Comparison of ENCODE assay signal across 32 cellular contexts in the genomic region with DNA sequence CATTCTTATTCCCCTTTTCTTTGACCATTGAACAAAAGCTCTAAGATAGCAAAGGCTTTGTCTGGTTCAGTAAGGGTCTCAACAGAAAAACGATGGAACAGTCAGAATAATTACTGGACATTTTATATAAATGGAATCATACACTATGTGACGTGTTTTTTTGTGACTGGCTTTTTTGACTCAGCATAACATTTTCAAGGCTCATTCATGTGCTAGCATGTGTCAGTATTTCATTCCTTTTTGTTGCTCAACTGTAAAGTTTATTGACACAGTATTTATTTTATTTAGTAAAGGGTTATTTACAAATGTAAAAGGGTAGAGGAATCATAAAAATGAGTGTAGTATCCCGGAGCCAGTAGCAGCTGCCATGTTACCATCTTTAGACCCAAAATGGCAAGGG.
"Had no signal": no experiment of that assay in that cellular context is flagged by ENCODE, and none has a peak within 500 bp of the region (broad histone marks: within the 10 kb centered on the region; RNA-seq: fewer than 3 reads in every experiment).

No MANE protein-coding gene starts in this region.

- H3K27ac ChIP-seq: adrenal gland, ascending aorta, body of pancreas, brain microvascular endothelial cell, breast epithelium, cardiac muscle cell had no signal

- DNase-seq: activated effector memory CD4-positive, alpha-beta T cell treated with anti-CD3 and anti-CD28 coated beads, Interleukin-2, amount 50 U/mL, for 16 hours; activated effector memory CD4-positive, alpha-beta T cell treated with Interleukin-2 at 50 U/mL for 16 hours; activated gamma-delta T cell; activated gamma-delta T cell treated with Interleukin-2 at 50 U/mL for 16 hours; activated naive CD4-positive, alpha-beta T cell; activated naive CD4-positive, alpha-beta T cell treated with anti-CD3 and anti-CD28 coated beads for 36 hours; activated naive CD4-positive, alpha-beta T cell treated with anti-CD3 and anti-CD28 coated beads, Interleukin-2, amount 10 ng/mL, durations not matched to agents 7 days and 5 days; activated naive CD4-positive, alpha-beta T cell treated with anti-CD3 and anti-CD28 coated beads, Interleukin-2, amount 50 U/mL, for 16 hours; activated naive CD4-positive, alpha-beta T cell treated with Interleukin-2 at 50 U/mL for 16 hours; activated naive CD8-positive, alpha-beta T cell treated with anti-CD3 and anti-CD28 coated beads for 36 hours; activated naive CD8-positive, alpha-beta T cell treated with anti-CD3 and anti-CD28 coated beads, Interleukin-2, amount 10 ng/mL, durations not matched to agents 7 days and 5 days; activated naive CD8-positive, alpha-beta T cell treated with anti-CD3 and anti-CD28 coated beads, Interleukin-2, amount 50 U/mL, for 24 hours; activated T-cell treated with anti-CD3 and anti-CD28 coated beads for 4 hours; activated T-cell treated with anti-CD3 and anti-CD28 coated beads, Interleukin-2, amount 50 U/mL, for 1 hour; activated T-cell treated with anti-CD3 and anti-CD28 coated beads, Interleukin-2, amount 50 U/mL, for 24 hours; activated T-cell treated with anti-CD3 and anti-CD28 coated beads, Interleukin-2, amount 50 U/mL, for 4 hours; activated T-cell treated with anti-CD3 and anti-CD28 coated beads, Interleukin-2, amount 50 U/mL, for 48 hours; activated T-cell treated with anti-CD3 and anti-CD28 coated beads, Interleukin-2, amount 50 U/mL, for 72 hours; adrenal gland; amniotic stem cell; amygdala; anterior cingulate cortex; aorta; body of pancreas; brain microvascular endothelial cell; caudate nucleus; central memory CD4-positive, alpha-beta T cell; cerebellar nuclear complex had no signal

- H3K36me3 ChIP-seq: adrenal gland, ascending aorta, brain microvascular endothelial cell, breast epithelium, cardiac muscle cell had no signal

- H3K4me3 ChIP-seq: adrenal gland, ascending aorta, body of pancreas, breast epithelium, cardiac muscle cell had no signal

- H3K27me3 ChIP-seq: ascending aorta, body of pancreas, brain microvascular endothelial cell, breast epithelium, cardiac muscle cell had no signal

- FAIRE-seq: astrocyte had no signal
